20 cellular contexts compared by ENCODE assay signal in the genomic region with DNA sequence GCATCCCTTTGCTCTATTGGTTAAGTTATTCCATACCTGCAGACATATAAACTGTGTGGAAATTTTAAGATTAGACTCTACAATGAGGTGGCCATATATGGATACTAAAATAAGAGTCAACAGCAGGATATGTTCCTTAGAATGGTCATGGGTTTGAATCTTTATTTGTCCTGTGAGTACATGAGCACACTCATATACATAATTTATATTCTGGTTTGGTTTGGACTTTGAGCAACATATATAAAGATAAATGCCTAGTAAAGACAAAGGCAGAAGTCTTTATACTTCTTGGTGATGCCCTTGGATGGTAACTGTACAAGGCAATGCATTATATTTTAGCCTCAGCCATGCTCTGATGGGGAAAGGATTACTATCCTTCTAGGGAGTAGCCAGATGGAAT.
A peak's percentile ranks its signal among the peaks of the same experiment; 100 is the strongest.
DNase-seq lines count a peak whose midpoint lies in the region; ATAC-seq, FAIRE-seq and TF ChIP-seq lines count a peak whose summit lies in the region.
"Had no signal": no experiment of that assay in that cellular context is flagged by ENCODE, and none has a peak within 500 bp of the region (broad histone marks: within the 10 kb centered on the region; RNA-seq: fewer than 3 reads in every experiment).

No MANE protein-coding gene starts in this region.

- H3K4me1 ChIP-seq in ACC112 (ENCODE audit: control insufficient read depth, insufficient read depth, low read length, unreplicated experiment) (peaks cover 34% of the 10 kb centered on the region), astrocyte (ENCODE audit: insufficient read depth, low read length) (peaks cover 35% of the 10 kb centered on the region)
- H3K4me1 ChIP-seq: BE2C, Caco-2 had no signal

- H3K9ac ChIP-seq in astrocyte (ENCODE audit: low read length): no peak overlapping the region
- H3K9ac ChIP-seq: KMS-11 had no signal

- no peaks in the 10 kb centered on the region for H3K27me3 ChIP-seq in ACC112 (ENCODE audit: insufficient read depth, low read length)
- no peaks in the 10 kb centered on the region for H3K27me3 ChIP-seq in astrocyte (ENCODE audit: insufficient read depth, low read length)
- H3K27me3 ChIP-seq: BE2C had no signal

- H3K4me3 Mint-ChIP-seq in activated naive CD4-positive, alpha-beta T cell treated with anti-CD3 and anti-CD28 coated beads, Interleukin-2, amount 50 U/mL, for 24 hours: no peak overlapping the region
- H3K4me3 Mint-ChIP-seq in astrocyte (ENCODE audit: unreplicated experiment): no peak overlapping the region
- no peak overlapping the region for H3K4me3 Mint-ChIP-seq in memory B cell
- H3K4me3 Mint-ChIP-seq: CD4-positive, CD25-positive, alpha-beta regulatory T cell had no signal

- no peak for DNase-seq in activated naive CD4-positive, alpha-beta T cell treated with anti-CD3 and anti-CD28 coated beads, Interleukin-2, amount 50 U/mL, for 72 hours (ENCODE audit: low spot score in 2 of 2)
- DNase-seq in astrocyte (ENCODE audit: low read depth) (no peak), memory B cell (ENCODE audit: low spot score in 2 of 2) (no peak), cortex of kidney (lab: John Stamatoyannopoulos, UW) (no peak), NCI-H146 treated with DMSO at 0.1 percent for 48 hours (lab: John Stamatoyannopoulos, UW; ENCODE audit: unreplicated experiment) (no peak), HK-2 (ENCODE audit: unreplicated experiment) (no peak)
- DNase-seq: 8988T; BE2C; Caco-2; CD4-positive, CD25-positive, alpha-beta regulatory T cell; DMS153; GOT3; NCI-H187 treated with DMSO at 0.1 percent for 48 hours; NCI-H345; SIG-M5 had no signal

- H3K9me3 ChIP-seq in astrocyte (ENCODE audit: insufficient read depth, low read depth, low read length): no peaks in the 10 kb centered on the region
- H3K9me3 ChIP-seq: BE2C, Caco-2 had no signal

- peaks cover 13% of the 10 kb centered on the region for H3K36me3 Mint-ChIP-seq in activated naive CD4-positive, alpha-beta T cell treated with anti-CD3 and anti-CD28 coated beads, Interleukin-2, amount 50 U/mL, for 24 hours
- peaks cover 0 to 4% of the 10 kb centered on the region in 2 donors for H3K36me3 Mint-ChIP-seq in activated naive CD4-positive, alpha-beta T cell treated with anti-CD3 and anti-CD28 coated beads, Interleukin-2, amount 50 U/mL, for 72 hours
- peaks cover 24% of the 10 kb centered on the region for H3K36me3 Mint-ChIP-seq in astrocyte (ENCODE audit: low read depth, unreplicated experiment)
- peaks cover 36% of the 10 kb centered on the region for H3K36me3 Mint-ChIP-seq in memory B cell

- peak overlapping the region; percentile 14 for H3K4me2 ChIP-seq in astrocyte (ENCODE audit: low read length)
- H3K4me2 ChIP-seq: KMS-11 had no signal

- FAIRE-seq in astrocyte (lab: Jason Lieb, UNC): no peak
- FAIRE-seq: GM12891, GM19239 had no signal

- no peak overlapping the region for H2AFZ ChIP-seq in ACC112 (ENCODE audit: low read length, unreplicated experiment)
- no peak overlapping the region for H2AFZ ChIP-seq in astrocyte (ENCODE audit: low read depth, low read length)

- H3K79me2 ChIP-seq in ACC112 (ENCODE audit: control insufficient read depth, insufficient read depth, low read length, unreplicated experiment) (no peaks in the 10 kb centered on the region), astrocyte (ENCODE audit: insufficient read depth, low read length) (no peaks in the 10 kb centered on the region)

- H3K27ac Mint-ChIP-seq in activated naive CD4-positive, alpha-beta T cell treated with anti-CD3 and anti-CD28 coated beads, Interleukin-2, amount 50 U/mL, for 24 hours: peak overlapping the region; percentile 30
- peak overlapping the region in 1 of 2 donors; percentile 21 for H3K27ac Mint-ChIP-seq in activated naive CD4-positive, alpha-beta T cell treated with anti-CD3 and anti-CD28 coated beads, Interleukin-2, amount 50 U/mL, for 72 hours
- H3K27ac Mint-ChIP-seq in astrocyte (ENCODE audit: unreplicated experiment) (no peak overlapping the region), memory B cell (peak overlapping the region; percentile 20)

- H3K27me3 Mint-ChIP-seq in activated naive CD4-positive, alpha-beta T cell treated with anti-CD3 and anti-CD28 coated beads, Interleukin-2, amount 50 U/mL, for 24 hours: no peaks in the 10 kb centered on the region
- H3K27me3 Mint-ChIP-seq in astrocyte (ENCODE audit: low read depth, unreplicated experiment): no peaks in the 10 kb centered on the region
- no peaks in the 10 kb centered on the region for H3K27me3 Mint-ChIP-seq in memory B cell
- H3K27me3 Mint-ChIP-seq: CD4-positive, CD25-positive, alpha-beta regulatory T cell had no signal

- no peak for ATAC-seq in activated naive CD4-positive, alpha-beta T cell treated with anti-CD3 and anti-CD28 coated beads, Interleukin-2, amount 50 U/mL, for 72 hours
- ATAC-seq in memory B cell (ENCODE audit: low read depth): no peak

- H3K36me3 ChIP-seq in ACC112 (ENCODE audit: insufficient read depth, low read length): peaks cover 22% of the 10 kb centered on the region
- H3K36me3 ChIP-seq in astrocyte (ENCODE audit: insufficient read depth, low read length): peaks cover 12% of the 10 kb centered on the region

- H4K20me1 ChIP-seq in astrocyte (ENCODE audit: insufficient read depth, low read length): no peaks in the 10 kb centered on the region

- TF ChIP-seq CTCF in astrocyte (IDR thresholded peaks at IDR 0.05; ENCODE audit: insufficient read depth, low read depth, low read length): no peak

- H3K4me3 ChIP-seq in ACC112 (ENCODE audit: low read depth, low read length): no peak overlapping the region
- no peak overlapping the region for H3K4me3 ChIP-seq in astrocyte (ENCODE audit: insufficient read depth, low read depth, low read length)

- H3K9me3 Mint-ChIP-seq in activated naive CD4-positive, alpha-beta T cell treated with anti-CD3 and anti-CD28 coated beads, Interleukin-2, amount 50 U/mL, for 24 hours: no peaks in the 10 kb centered on the region
- H3K9me3 Mint-ChIP-seq in activated naive CD4-positive, alpha-beta T cell treated with anti-CD3 and anti-CD28 coated beads, Interleukin-2, amount 50 U/mL, for 72 hours: no peaks in the 10 kb centered on the region
- H3K9me3 Mint-ChIP-seq in astrocyte (ENCODE audit: unreplicated experiment) (no peaks in the 10 kb centered on the region), memory B cell (no peaks in the 10 kb centered on the region)
- H3K9me3 Mint-ChIP-seq: CD4-positive, CD25-positive, alpha-beta regulatory T cell had no signal

- H3K27ac ChIP-seq in ACC112 (ENCODE audit: low read depth, low read length) (0 out of 2 replicates have a peak overlapping the region, but pooled peaks have one; percentile 51), astrocyte (ENCODE audit: low read depth, low read length) (peak overlapping the region; percentile 47)
- H3K27ac ChIP-seq: KMS-11 had no signal

- peaks cover under 1% of the 10 kb centered on the region for H3K4me1 Mint-ChIP-seq in activated naive CD4-positive, alpha-beta T cell treated with anti-CD3 and anti-CD28 coated beads, Interleukin-2, amount 50 U/mL, for 24 hours
- H3K4me1 Mint-ChIP-seq in astrocyte (ENCODE audit: low read depth, unreplicated experiment) (peaks cover 30% of the 10 kb centered on the region), memory B cell (peaks cover 3% of the 10 kb centered on the region)
